ENCODE assay signal across 24 cellular contexts in genomic region chr1:106880226-106880625, GRCh38.
DNase-seq lines count a peak whose midpoint lies in the region; ATAC-seq and TF ChIP-seq lines count a peak whose summit lies in the region.
"Had no signal": no experiment of that assay in that cellular context is flagged by ENCODE, and none has a peak within 500 bp of the region (broad histone marks: within the 10 kb centered on the region; RNA-seq: fewer than 3 reads in every experiment).

No MANE protein-coding gene starts in this region.

- H3K9me3 Mint-ChIP-seq in stimulated activated memory B cell treated with anti-CD40 and anti-IgM and Interleukin-4, amounts not matched to agents 10 μg/mL and 1 μg/mL and 100 μg/mL, for 72 hours: peaks cover 3% of the 10 kb centered on the region
- H3K9me3 Mint-ChIP-seq: CD8-positive, alpha-beta T cell had no signal

- peak; percentile 13 for DNase-seq in left ventricle myocardium inferior
- DNase-seq in left cardiac atrium: no peak
- no peak for DNase-seq in left ventricle myocardium superior
- no peak for DNase-seq in AG08395 (ENCODE audit: low spot score)
- no peak for DNase-seq in pons (ENCODE audit: low spot score)
- no peak for DNase-seq in SKM-1 (lab: John Stamatoyannopoulos, UW; ENCODE audit: unreplicated experiment)
- DNase-seq: Caco-2; CD8-positive, alpha-beta T cell; GDM1; H9; KBM-7; MV-4-11; NCI-H1436 treated with DMSO at 0.1 percent for 48 hours; NCI-H1930; NCI-H2107; NCI-H526 treated with DMSO at 0.1 percent for 48 hours; SIG-M5 had no signal

- H3K27ac ChIP-seq in left ventricle myocardium inferior (replicated peaks): peak overlapping the region; percentile 67
- H3K27ac ChIP-seq: A549, GM23248, RWPE1, SK-N-MC had no signal

- no peak for ATAC-seq in left cardiac atrium
- ATAC-seq in left ventricle myocardium superior: peak; percentile 66
- ATAC-seq in stimulated activated memory B cell treated with anti-CD40 and anti-IgM and Interleukin-4, amounts not matched to agents 10 μg/mL and 1 μg/mL and 100 μg/mL, for 72 hours: peak; percentile 24
- ATAC-seq: A549; CD8-positive, alpha-beta T cell; GM12878; Panc1 had no signal

- intact Hi-C loops in left ventricle myocardium inferior (cut with micrococcal nuclease): no loop called here
- intact Hi-C loops in left cardiac atrium (cut with DNase I): no loop called here
- intact Hi-C loops in left ventricle myocardium superior (cut with micrococcal nuclease): no loop called here

- H3K27ac Mint-ChIP-seq in stimulated activated memory B cell treated with anti-CD40 and anti-IgM and Interleukin-4, amounts not matched to agents 10 μg/mL and 1 μg/mL and 100 μg/mL, for 72 hours: no peak overlapping the region
- H3K27ac Mint-ChIP-seq: CD8-positive, alpha-beta T cell; H9 had no signal

- H3K36me3 Mint-ChIP-seq in stimulated activated memory B cell treated with anti-CD40 and anti-IgM and Interleukin-4, amounts not matched to agents 10 μg/mL and 1 μg/mL and 100 μg/mL, for 72 hours: no peaks in the 10 kb centered on the region
- H3K36me3 Mint-ChIP-seq: CD8-positive, alpha-beta T cell had no signal

- peaks cover 10% of the 10 kb centered on the region for H3K4me1 ChIP-seq in left ventricle myocardium inferior
- H3K4me1 ChIP-seq: A549, Caco-2 had no signal

- no peak overlapping the region for H3K4me3 Mint-ChIP-seq in stimulated activated memory B cell treated with anti-CD40 and anti-IgM and Interleukin-4, amounts not matched to agents 10 μg/mL and 1 μg/mL and 100 μg/mL, for 72 hours
- H3K4me3 Mint-ChIP-seq: CD8-positive, alpha-beta T cell; H9 had no signal

- no peak overlapping the region for H3K4me3 ChIP-seq in left ventricle myocardium inferior
- H3K4me3 ChIP-seq: A549, GM12878, GM23248, SK-N-MC had no signal

- no peaks in the 10 kb centered on the region for H3K9me3 ChIP-seq in left ventricle myocardium inferior (replicated peaks)
- H3K9me3 ChIP-seq: A549, Caco-2 had no signal

- peaks cover 6% of the 10 kb centered on the region for H3K4me1 Mint-ChIP-seq in stimulated activated memory B cell treated with anti-CD40 and anti-IgM and Interleukin-4, amounts not matched to agents 10 μg/mL and 1 μg/mL and 100 μg/mL, for 72 hours

- TF ChIP-seq CTCF in left ventricle myocardium inferior (IDR thresholded peaks at IDR 0.05; ENCODE audit: borderline replicate concordance): no peak

- H3K36me3 ChIP-seq in left ventricle myocardium inferior: no peaks in the 10 kb centered on the region

- H3K27me3 ChIP-seq in left ventricle myocardium inferior (ENCODE audit: low read depth): no peaks in the 10 kb centered on the region

- H3K27me3 Mint-ChIP-seq in stimulated activated memory B cell treated with anti-CD40 and anti-IgM and Interleukin-4, amounts not matched to agents 10 μg/mL and 1 μg/mL and 100 μg/mL, for 72 hours: peaks cover 8% of the 10 kb centered on the region

Comparison
In these comparisons a context has a peak if more than half of its experiments do, and no peak if none do; other contexts are left out.
1. ATAC-seq: peak in left ventricle myocardium superior (single experiment) and stimulated activated memory B cell treated with anti-CD40 and anti-IgM and Interleukin-4, amounts not matched to agents 10 μg/mL and 1 μg/mL and 100 μg/mL, for 72 hours (single experiment); none in left cardiac atrium (0 of 2).